ENCODE assay signal across 2 cellular contexts in genomic region chr1:107514841-107515240, GRCh38.
TF ChIP-seq lines count a peak whose summit lies in the region.

No MANE protein-coding gene starts in this region.

TF ChIP-seq in GM23338, 12 proteins besides CTCF, POLR2A, EP300 and RAD21 (continued from another document):
- TF ChIP-seq, protein P1, sequence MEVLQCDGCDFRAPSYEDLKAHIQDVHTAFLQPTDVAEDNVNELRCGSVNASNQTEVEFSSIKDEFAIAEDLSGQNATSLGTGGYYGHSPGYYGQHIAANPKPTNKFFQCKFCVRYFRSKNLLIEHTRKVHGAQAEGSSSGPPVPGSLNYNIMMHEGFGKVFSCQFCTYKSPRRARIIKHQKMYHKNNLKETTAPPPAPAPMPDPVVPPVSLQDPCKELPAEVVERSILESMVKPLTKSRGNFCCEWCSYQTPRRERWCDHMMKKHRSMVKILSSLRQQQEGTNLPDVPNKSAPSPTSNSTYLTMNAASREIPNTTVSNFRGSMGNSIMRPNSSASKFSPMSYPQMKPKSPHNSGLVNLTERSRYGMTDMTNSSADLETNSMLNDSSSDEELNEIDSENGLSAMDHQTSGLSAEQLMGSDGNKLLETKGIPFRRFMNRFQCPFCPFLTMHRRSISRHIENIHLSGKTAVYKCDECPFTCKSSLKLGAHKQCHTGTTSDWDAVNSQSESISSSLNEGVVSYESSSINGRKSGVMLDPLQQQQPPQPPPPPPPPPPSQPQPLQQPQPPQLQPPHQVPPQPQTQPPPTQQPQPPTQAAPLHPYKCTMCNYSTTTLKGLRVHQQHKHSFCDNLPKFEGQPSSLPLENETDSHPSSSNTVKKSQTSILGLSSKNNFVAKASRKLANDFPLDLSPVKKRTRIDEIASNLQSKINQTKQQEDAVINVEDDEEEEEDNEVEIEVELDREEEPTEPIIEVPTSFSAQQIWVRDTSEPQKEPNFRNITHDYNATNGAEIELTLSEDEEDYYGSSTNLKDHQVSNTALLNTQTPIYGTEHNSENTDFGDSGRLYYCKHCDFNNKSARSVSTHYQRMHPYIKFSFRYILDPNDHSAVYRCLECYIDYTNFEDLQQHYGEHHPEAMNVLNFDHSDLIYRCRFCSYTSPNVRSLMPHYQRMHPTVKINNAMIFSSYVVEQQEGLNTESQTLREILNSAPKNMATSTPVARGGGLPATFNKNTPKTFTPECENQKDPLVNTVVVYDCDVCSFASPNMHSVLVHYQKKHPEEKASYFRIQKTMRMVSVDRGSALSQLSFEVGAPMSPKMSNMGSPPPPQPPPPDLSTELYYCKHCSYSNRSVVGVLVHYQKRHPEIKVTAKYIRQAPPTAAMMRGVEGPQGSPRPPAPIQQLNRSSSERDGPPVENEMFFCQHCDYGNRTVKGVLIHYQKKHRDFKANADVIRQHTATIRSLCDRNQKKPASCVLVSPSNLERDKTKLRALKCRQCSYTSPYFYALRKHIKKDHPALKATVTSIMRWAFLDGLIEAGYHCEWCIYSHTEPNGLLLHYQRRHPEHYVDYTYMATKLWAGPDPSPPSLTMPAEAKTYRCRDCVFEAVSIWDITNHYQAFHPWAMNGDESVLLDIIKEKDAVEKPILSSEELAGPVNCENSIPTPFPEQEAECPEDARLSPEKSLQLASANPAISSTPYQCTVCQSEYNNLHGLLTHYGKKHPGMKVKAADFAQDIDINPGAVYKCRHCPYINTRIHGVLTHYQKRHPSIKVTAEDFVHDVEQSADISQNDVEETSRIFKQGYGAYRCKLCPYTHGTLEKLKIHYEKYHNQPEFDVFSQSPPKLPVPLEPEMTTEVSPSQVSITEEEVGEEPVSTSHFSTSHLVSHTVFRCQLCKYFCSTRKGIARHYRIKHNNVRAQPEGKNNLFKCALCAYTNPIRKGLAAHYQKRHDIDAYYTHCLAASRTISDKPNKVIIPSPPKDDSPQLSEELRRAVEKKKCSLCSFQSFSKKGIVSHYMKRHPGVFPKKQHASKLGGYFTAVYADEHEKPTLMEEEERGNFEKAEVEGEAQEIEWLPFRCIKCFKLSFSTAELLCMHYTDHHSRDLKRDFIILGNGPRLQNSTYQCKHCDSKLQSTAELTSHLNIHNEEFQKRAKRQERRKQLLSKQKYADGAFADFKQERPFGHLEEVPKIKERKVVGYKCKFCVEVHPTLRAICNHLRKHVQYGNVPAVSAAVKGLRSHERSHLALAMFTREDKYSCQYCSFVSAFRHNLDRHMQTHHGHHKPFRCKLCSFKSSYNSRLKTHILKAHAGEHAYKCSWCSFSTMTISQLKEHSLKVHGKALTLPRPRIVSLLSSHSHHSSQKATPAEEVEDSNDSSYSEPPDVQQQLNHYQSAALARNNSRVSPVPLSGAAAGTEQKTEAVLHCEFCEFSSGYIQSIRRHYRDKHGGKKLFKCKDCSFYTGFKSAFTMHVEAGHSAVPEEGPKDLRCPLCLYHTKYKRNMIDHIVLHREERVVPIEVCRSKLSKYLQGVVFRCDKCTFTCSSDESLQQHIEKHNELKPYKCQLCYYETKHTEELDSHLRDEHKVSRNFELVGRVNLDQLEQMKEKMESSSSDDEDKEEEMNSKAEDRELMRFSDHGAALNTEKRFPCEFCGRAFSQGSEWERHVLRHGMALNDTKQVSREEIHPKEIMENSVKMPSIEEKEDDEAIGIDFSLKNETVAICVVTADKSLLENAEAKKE (CRISPR knock-in tag; IDR thresholded peaks at IDR 0.05): no peak
- TF ChIP-seq JUNB (IDR thresholded peaks at IDR 0.05; ENCODE audit: unreplicated experiment): no peak
- no peak for TF ChIP-seq ZNF114 (CRISPR knock-in tag; IDR thresholded peaks at IDR 0.05)
- TF ChIP-seq, protein P2, sequence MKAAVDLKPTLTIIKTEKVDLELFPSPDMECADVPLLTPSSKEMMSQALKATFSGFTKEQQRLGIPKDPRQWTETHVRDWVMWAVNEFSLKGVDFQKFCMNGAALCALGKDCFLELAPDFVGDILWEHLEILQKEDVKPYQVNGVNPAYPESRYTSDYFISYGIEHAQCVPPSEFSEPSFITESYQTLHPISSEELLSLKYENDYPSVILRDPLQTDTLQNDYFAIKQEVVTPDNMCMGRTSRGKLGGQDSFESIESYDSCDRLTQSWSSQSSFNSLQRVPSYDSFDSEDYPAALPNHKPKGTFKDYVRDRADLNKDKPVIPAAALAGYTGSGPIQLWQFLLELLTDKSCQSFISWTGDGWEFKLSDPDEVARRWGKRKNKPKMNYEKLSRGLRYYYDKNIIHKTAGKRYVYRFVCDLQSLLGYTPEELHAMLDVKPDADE (IDR thresholded peaks at IDR 0.05): no peak
- TF ChIP-seq, protein P3, sequence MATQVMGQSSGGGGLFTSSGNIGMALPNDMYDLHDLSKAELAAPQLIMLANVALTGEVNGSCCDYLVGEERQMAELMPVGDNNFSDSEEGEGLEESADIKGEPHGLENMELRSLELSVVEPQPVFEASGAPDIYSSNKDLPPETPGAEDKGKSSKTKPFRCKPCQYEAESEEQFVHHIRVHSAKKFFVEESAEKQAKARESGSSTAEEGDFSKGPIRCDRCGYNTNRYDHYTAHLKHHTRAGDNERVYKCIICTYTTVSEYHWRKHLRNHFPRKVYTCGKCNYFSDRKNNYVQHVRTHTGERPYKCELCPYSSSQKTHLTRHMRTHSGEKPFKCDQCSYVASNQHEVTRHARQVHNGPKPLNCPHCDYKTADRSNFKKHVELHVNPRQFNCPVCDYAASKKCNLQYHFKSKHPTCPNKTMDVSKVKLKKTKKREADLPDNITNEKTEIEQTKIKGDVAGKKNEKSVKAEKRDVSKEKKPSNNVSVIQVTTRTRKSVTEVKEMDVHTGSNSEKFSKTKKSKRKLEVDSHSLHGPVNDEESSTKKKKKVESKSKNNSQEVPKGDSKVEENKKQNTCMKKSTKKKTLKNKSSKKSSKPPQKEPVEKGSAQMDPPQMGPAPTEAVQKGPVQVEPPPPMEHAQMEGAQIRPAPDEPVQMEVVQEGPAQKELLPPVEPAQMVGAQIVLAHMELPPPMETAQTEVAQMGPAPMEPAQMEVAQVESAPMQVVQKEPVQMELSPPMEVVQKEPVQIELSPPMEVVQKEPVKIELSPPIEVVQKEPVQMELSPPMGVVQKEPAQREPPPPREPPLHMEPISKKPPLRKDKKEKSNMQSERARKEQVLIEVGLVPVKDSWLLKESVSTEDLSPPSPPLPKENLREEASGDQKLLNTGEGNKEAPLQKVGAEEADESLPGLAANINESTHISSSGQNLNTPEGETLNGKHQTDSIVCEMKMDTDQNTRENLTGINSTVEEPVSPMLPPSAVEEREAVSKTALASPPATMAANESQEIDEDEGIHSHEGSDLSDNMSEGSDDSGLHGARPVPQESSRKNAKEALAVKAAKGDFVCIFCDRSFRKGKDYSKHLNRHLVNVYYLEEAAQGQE (IDR thresholded peaks at IDR 0.05; ENCODE audit: unreplicated experiment): no peak
- no peak for TF ChIP-seq ZNF331 (CRISPR knock-in tag; IDR thresholded peaks at IDR 0.05; ENCODE audit: low read depth)
- no peak for TF ChIP-seq CREB1 (CRISPR knock-in tag; IDR thresholded peaks at IDR 0.05; ENCODE audit: low read depth)

TF ChIP-seq in K562, 482 proteins besides CTCF, POLR2A, EP300 and RAD21 (continued from another document):
- TF ChIP-seq, protein P4, sequence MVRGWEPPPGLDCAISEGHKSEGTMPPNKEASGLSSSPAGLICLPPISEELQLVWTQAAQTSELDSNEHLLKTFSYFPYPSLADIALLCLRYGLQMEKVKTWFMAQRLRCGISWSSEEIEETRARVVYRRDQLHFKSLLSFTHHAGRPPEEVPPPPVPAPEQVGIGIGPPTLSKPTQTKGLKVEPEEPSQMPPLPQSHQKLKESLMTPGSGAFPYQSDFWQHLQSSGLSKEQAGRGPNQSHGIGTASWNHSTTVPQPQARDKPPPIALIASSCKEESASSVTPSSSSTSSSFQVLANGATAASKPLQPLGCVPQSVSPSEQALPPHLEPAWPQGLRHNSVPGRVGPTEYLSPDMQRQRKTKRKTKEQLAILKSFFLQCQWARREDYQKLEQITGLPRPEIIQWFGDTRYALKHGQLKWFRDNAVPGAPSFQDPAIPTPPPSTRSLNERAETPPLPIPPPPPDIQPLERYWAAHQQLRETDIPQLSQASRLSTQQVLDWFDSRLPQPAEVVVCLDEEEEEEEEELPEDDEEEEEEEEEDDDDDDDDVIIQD (CRISPR knock-in tag; IDR thresholded peaks at IDR 0.05): no peak
- TF ChIP-seq GABPB2 (CRISPR knock-in tag; conservative IDR thresholded peaks at IDR 0.05) (no peak), CCNT2 (IDR thresholded peaks at IDR 0.05; ENCODE audit: borderline replicate concordance, extremely low read depth, insufficient read length, low read depth, low read length) (no peak), BACH1 (tag; IDR thresholded peaks at IDR 0.05) (no peak), BCL6 (CRISPR knock-in tag; IDR thresholded peaks at IDR 0.05) (no peak), YY1 (IDR thresholded peaks at IDR 0.05; ENCODE audit: borderline replicate concordance in 1 of 3, control insufficient read depth in 1 of 3, extremely low read depth in 1 of 3, insufficient read depth in 3 of 3, insufficient read length in 1 of 3, insufficient replicate concordance in 2 of 3, low read depth in 1 of 3, low read length in 2 of 3) (no peak), MBD1 (CRISPR knock-in tag; IDR thresholded peaks at IDR 0.05) (no peak), ZNF583 (CRISPR knock-in tag; IDR thresholded peaks at IDR 0.05) (no peak), CXXC5 (CRISPR knock-in tag; IDR thresholded peaks at IDR 0.05) (no peak), ZNF175 (CRISPR knock-in tag; IDR thresholded peaks at IDR 0.05; ENCODE audit: low read depth) (no peak), CHD1 (IDR thresholded peaks at IDR 0.05; ENCODE audit: low read length) (no peak), NCOA2 (IDR thresholded peaks at IDR 0.05; ENCODE audit: partially characterized antibody in 2 of 2) (no peak)
- TF ChIP-seq, protein P5, sequence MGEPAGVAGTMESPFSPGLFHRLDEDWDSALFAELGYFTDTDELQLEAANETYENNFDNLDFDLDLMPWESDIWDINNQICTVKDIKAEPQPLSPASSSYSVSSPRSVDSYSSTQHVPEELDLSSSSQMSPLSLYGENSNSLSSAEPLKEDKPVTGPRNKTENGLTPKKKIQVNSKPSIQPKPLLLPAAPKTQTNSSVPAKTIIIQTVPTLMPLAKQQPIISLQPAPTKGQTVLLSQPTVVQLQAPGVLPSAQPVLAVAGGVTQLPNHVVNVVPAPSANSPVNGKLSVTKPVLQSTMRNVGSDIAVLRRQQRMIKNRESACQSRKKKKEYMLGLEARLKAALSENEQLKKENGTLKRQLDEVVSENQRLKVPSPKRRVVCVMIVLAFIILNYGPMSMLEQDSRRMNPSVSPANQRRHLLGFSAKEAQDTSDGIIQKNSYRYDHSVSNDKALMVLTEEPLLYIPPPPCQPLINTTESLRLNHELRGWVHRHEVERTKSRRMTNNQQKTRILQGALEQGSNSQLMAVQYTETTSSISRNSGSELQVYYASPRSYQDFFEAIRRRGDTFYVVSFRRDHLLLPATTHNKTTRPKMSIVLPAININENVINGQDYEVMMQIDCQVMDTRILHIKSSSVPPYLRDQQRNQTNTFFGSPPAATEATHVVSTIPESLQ (CRISPR knock-in tag; IDR thresholded peaks at IDR 0.05): no peak
